8 cellular contexts compared by ENCODE assay signal in genomic region chr17:44123356-44124117, GRCh38. TPM values are rescaled to one million over a fixed set of nuclear protein-coding genes. Genes with fewer than 3 reads are reported as not detected.
A peak's percentile ranks its signal among the peaks of the same experiment; 100 is the strongest.
DNase-seq lines count a peak whose midpoint lies in the region; TF ChIP-seq lines count a peak whose summit lies in the region.

Gene HDAC5 (minus strand): TSS chr17:44123641. CDS start chr17:44117515, 6,126 bp downstream.

- peaks cover 26% of the 10 kb centered on the region for H3K4me1 Mint-ChIP-seq in neural crest cell

- H3K27me3 Mint-ChIP-seq in neural crest cell (ENCODE audit: low read depth): peaks cover 7% of the 10 kb centered on the region

- peak within 1 kb of the TSS; percentile 99 for H3K27ac Mint-ChIP-seq in neural crest cell (ENCODE audit: unreplicated experiment)

- H3K27ac ChIP-seq in MM.1S (ENCODE audit: low read length): peak within 1 kb of the TSS; percentile 46; the same call in 1 of the 2 replicates
- peak within 1 kb of the TSS; percentile 88 to 98 (median 94) for H3K27ac ChIP-seq in stomach

- H3K9ac ChIP-seq in MM.1S (ENCODE audit: low read length): peak within 1 kb of the TSS; percentile 92

- TF ChIP-seq CTCF in MM.1S (IDR thresholded peaks at IDR 0.05; ENCODE audit: low read length) (peak; percentile 65), fibroblast of villous mesenchyme (IDR thresholded peaks at IDR 0.05; ENCODE audit: insufficient read depth, low read depth, low read length) (peak; percentile 64), neural crest cell (conservative IDR thresholded peaks at IDR 0.05) (peak; percentile 68), stomach (IDR thresholded peaks at IDR 0.05) (peak in 5 of 7 experiments; percentile 24 to 66 (median 46))

- H3K36me3 ChIP-seq in MM.1S (replicated peaks; ENCODE audit: insufficient read depth, low read length): no peaks in the 10 kb centered on the region
- peaks cover 0 to 3% (median 0%) of the 10 kb centered on the region in 4 donors for H3K36me3 ChIP-seq in stomach

- no peaks in the 10 kb centered on the region for H3K36me3 Mint-ChIP-seq in neural crest cell (ENCODE audit: low read depth)

- H3K4me3 Mint-ChIP-seq in neural crest cell: peak within 1 kb of the TSS; percentile 96

- no peak for TF ChIP-seq EP300 in stomach (IDR thresholded peaks at IDR 0.05)

- 0% methylated on average over 10 to 76 of the region's 78 CpGs for WGBS in stomach, 5 donors

- peaks cover 47% of the 10 kb centered on the region for H3K79me2 ChIP-seq in MM.1S (ENCODE audit: low read length)

- H3K4me1 ChIP-seq in MM.1S (ENCODE audit: low read length) (peaks cover 13% of the 10 kb centered on the region; the same call in 1 of the 2 replicates), stomach (peaks cover 21 to 56% (median 49%) of the 10 kb centered on the region in 4 donors)

- peak within 1 kb of the TSS; percentile 60 for H2AFZ ChIP-seq in MM.1S (ENCODE audit: low read length)

- no peaks in the 10 kb centered on the region for H3K9me2 ChIP-seq in MM.1S (replicated peaks; ENCODE audit: insufficient read depth, low read length)

- H3K4me3 ChIP-seq in MM.1S (ENCODE audit: low read length): peak within 1 kb of the TSS; percentile 97
- H3K4me3 ChIP-seq in fibroblast of villous mesenchyme (ENCODE audit: low read depth, low read length): peak within 1 kb of the TSS; percentile 76
- peak within 1 kb of the TSS; percentile 87 to 100 (median 94) for H3K4me3 ChIP-seq in stomach

- no peaks in the 10 kb centered on the region for H3F3A ChIP-seq in MM.1S (ENCODE audit: insufficient read depth, low read length)

- intact Hi-C loops in stomach (cut with DNase I; ENCODE audit: low total_unique reads): no loop called here

- H4K20me1 ChIP-seq in MM.1S (ENCODE audit: insufficient read depth, low read length): no peaks in the 10 kb centered on the region; the same call in 1 of the 2 replicates

- H3K9me3 ChIP-seq in MM.1S (replicated peaks; ENCODE audit: insufficient read depth, low read length) (no peaks in the 10 kb centered on the region), stomach (no peaks in the 10 kb centered on the region)

- peak within 1 kb of the TSS; percentile 90 for H3K4me2 ChIP-seq in MM.1S (ENCODE audit: low read depth, low read length)

- H3K9me3 Mint-ChIP-seq in neural crest cell: no peaks in the 10 kb centered on the region

- DNase-seq in GF-D8 (lab: John Stamatoyannopoulos, UW): peak; percentile 74
- peak; percentile 91 for DNase-seq in HCEC 1CT
- DNase-seq in MM.1S: peak; percentile 95
- peak; percentile 49 for DNase-seq in SIG-M5 (lab: John Stamatoyannopoulos, UW)
- peak; percentile 90 for DNase-seq in activated gamma-delta T cell (lab: John Stamatoyannopoulos, UW)
- peak; percentile 95 for DNase-seq in fibroblast of villous mesenchyme (ENCODE audit: low read depth)
- DNase-seq in neural crest cell (ENCODE audit: low read depth, low spot score): peak; percentile 89
- DNase-seq in stomach: peak; percentile 96

- TF ChIP-seq POLR2A in stomach (IDR thresholded peaks at IDR 0.05): no peak

- H3K27me3 ChIP-seq in MM.1S (replicated peaks; ENCODE audit: insufficient read depth, low read length): no peaks in the 10 kb centered on the region
- no peaks in the 10 kb centered on the region for H3K27me3 ChIP-seq in stomach

RNA-seq across cellular contexts. Expression of gene HDAC5, which starts in this region (rescaled TPM):
- total RNA-seq in fibroblast of villous mesenchyme (36.7 and 62.8 TPM in 2 replicates), neural crest cell (27.1 and 27.2 TPM in 2 replicates), stomach (100 to 1,000 TPM in 2 of 5 donors, 10 to 100 TPM in 3; 14.7 to 311 (median 58.0) TPM)
- 10 to 100 TPM; 13.3 to 19.3 (median 17.9) TPM for polyA plus RNA-seq in stomach

Comparison
In these comparisons a context has a peak if more than half of its experiments do, and no peak if none do; other contexts are left out.
1. Peak in every context shown above with its lines: DNase-seq, H3K4me3 ChIP-seq and H3K27ac ChIP-seq.